Comparison of ENCODE assay signal across 8 cellular contexts in genomic region chr1:110338200-110339039, GRCh38. TPM values are rescaled to one million over a fixed set of nuclear protein-coding genes. Genes with fewer than 3 reads are reported as not detected.
DNase-seq lines count a peak whose midpoint lies in the region; ATAC-seq and TF ChIP-seq lines count a peak whose summit lies in the region.

No MANE protein-coding gene starts in this region.

- peak overlapping the region; percentile 93 for H3K27ac Mint-ChIP-seq in chondrocyte (ENCODE audit: unreplicated experiment)

- TF ChIP-seq CTCF in AG10803 (conservative IDR thresholded peaks at IDR 0.05; ENCODE audit: low read length) = peak; percentile 48
- TF ChIP-seq CTCF in chondrocyte (IDR thresholded peaks at IDR 0.05) = peak; percentile 82

- H3K9me3 Mint-ChIP-seq in chondrocyte (ENCODE audit: low read depth) = no peaks in the 10 kb centered on the region

- H3K27me3 Mint-ChIP-seq in chondrocyte (ENCODE audit: low read depth) = no peaks in the 10 kb centered on the region

- DNase-seq in AG10803 (ENCODE audit: low read depth) (peak; percentile 84), NCI-H446 (lab: John Stamatoyannopoulos, UW) (peak; percentile 100), chondrocyte (ENCODE audit: low spot score) (peak; percentile 95), left colon (peak; percentile 96 to 97)
- DNase-seq in activated CD4-positive, CD25-positive, alpha-beta regulatory T cell treated with anti-CD3 and anti-CD28 coated beads, Interleukin-2, amount 50 U/mL, for 72 hours = peak; percentile 91
- peak; percentile 95 for DNase-seq in stimulated activated CD4-positive, alpha-beta T cell treated with anti-CD3 and anti-CD28 coated beads, Interleukin-1b, Interleukin-23, amount 100 ng/mL, for 48 hours

- peaks cover 43% of the 10 kb centered on the region for H3K4me1 Mint-ChIP-seq in chondrocyte (ENCODE audit: low read depth)

- peak; percentile 72 for TF ChIP-seq POLR2A in GM19099 (IDR thresholded peaks at IDR 0.05; ENCODE audit: extremely low read depth, insufficient read length, low read depth)

- intact Hi-C loops in left colon (cut with DNase I, micrococcal nuclease) = no loop called here

- peaks cover 10% of the 10 kb centered on the region for H3K36me3 Mint-ChIP-seq in chondrocyte (ENCODE audit: low read depth)

- peak; percentile 77 for ATAC-seq in HG03354 (IDR thresholded peaks at IDR 0.05; ENCODE audit: poor library complexity, severe bottlenecking, unreplicated experiment)
- peak; percentile 79 for ATAC-seq in left colon

- H3K4me3 Mint-ChIP-seq in chondrocyte (ENCODE audit: unreplicated experiment) = no peak overlapping the region

- H3K4me3 ChIP-seq in AG10803 (ENCODE audit: low read length) = peak overlapping the region; percentile 86

RNA-seq across cellular contexts. Expression of gene RBM15, which starts 0.8 kb away (rescaled TPM):
- total RNA-seq in chondrocyte = 17.4 to 21.3 TPM (median 19.0 TPM) in 3 replicates
- 10 to 100 TPM; 23.5 to 27.0 TPM for total RNA-seq in left colon

RNA-seq across cellular contexts. Expression of gene SLC16A4, which starts 52.4 kb away (rescaled TPM):
- total RNA-seq in chondrocyte (16.5 to 23.9 TPM (median 17.0 TPM) in 3 replicates), left colon (1 to 10 TPM; 1.6 to 2.2 TPM)

Comparison
In these comparisons a context has a peak if more than half of its experiments do, and no peak if none do; other contexts are left out.
1. Peak in every context shown above with its lines: DNase-seq, ATAC-seq and H3K4me3 ChIP-seq.